In genomic region chr2:9424447-9425164, GRCh38 we compare ENCODE assay signal across 9 cellular contexts. TPM values are rescaled to one million over a fixed set of nuclear protein-coding genes. Genes with fewer than 3 reads are reported as not detected.
DNase-seq lines count a peak whose midpoint lies in the region; ATAC-seq and TF ChIP-seq lines count a peak whose summit lies in the region.
"Had no signal": no experiment of that assay in that cellular context is flagged by ENCODE, and none has a peak within 500 bp of the region (broad histone marks: within the 10 kb centered on the region; RNA-seq: fewer than 3 reads in every experiment).

No MANE protein-coding gene starts in this region.

- WGBS in prostate gland, result 59% methylated on average over 11 of the region's 11 CpGs

- DNase-seq in NCI-H345 (lab: John Stamatoyannopoulos, UW) (peak; percentile 84), epithelial cell of prostate (ENCODE audit: low read depth, low spot score) (no peak), prostate gland (ENCODE audit: low spot score) (no peak)
- DNase-seq: NCI-H2171 had no signal

- no peaks in the 10 kb centered on the region for H3F3A ChIP-seq in DOHH2 (ENCODE audit: control insufficient read depth, insufficient read depth)

- H4K20me1 ChIP-seq in DOHH2 (ENCODE audit: control insufficient read depth, insufficient read depth, low read depth, low read length), result peaks cover 7% of the 10 kb centered on the region; the same call in 1 of the 2 replicates

- no peak for TF ChIP-seq CTCF in DOHH2 (IDR thresholded peaks at IDR 0.05; ENCODE audit: low read depth, low read length, poor library complexity, severe bottlenecking)
- no peak for TF ChIP-seq CTCF in prostate gland (IDR thresholded peaks at IDR 0.05)

- TF ChIP-seq POLR2A in prostate gland (IDR thresholded peaks at IDR 0.05), result no peak

- peaks cover 35% of the 10 kb centered on the region for H3K4me1 ChIP-seq in DOHH2 (ENCODE audit: control insufficient read depth, low read length)
- H3K4me1 ChIP-seq in prostate gland (replicated peaks), result peaks cover 2% of the 10 kb centered on the region

- peaks cover 79% of the 10 kb centered on the region for H3K79me2 ChIP-seq in DOHH2 (ENCODE audit: control insufficient read depth, low read length)

- H3K36me3 ChIP-seq in DOHH2 (ENCODE audit: control insufficient read depth, low read length) (peaks cover 49% of the 10 kb centered on the region), prostate gland (no peaks in the 10 kb centered on the region)

- intact Hi-C loops in prostate gland (cut with DNase I), result no loop called here

- ATAC-seq in HG03354 (IDR thresholded peaks at IDR 0.05; ENCODE audit: poor library complexity, severe bottlenecking, unreplicated experiment), result no peak
- ATAC-seq in HG02981 (IDR thresholded peaks at IDR 0.05; ENCODE audit: unreplicated experiment), result no peak
- ATAC-seq in GM18519 (IDR thresholded peaks at IDR 0.05; ENCODE audit: low FRiP score, unreplicated experiment), result no peak
- no peak for ATAC-seq in HG02970 (IDR thresholded peaks at IDR 0.05; ENCODE audit: low FRiP score, unreplicated experiment)

- no peaks in the 10 kb centered on the region for H3K9me2 ChIP-seq in DOHH2 (replicated peaks; ENCODE audit: control insufficient read depth, low read length)

- H3K4me3 ChIP-seq in DOHH2 (ENCODE audit: low read length) (peak overlapping the region; percentile 85), prostate gland (peak overlapping the region; percentile 60 to 91)

- H3K27me3 ChIP-seq in DOHH2 (ENCODE audit: control insufficient read depth, low read length), result no peaks in the 10 kb centered on the region
- H3K27me3 ChIP-seq in prostate gland (replicated peaks; ENCODE audit: insufficient read depth), result no peaks in the 10 kb centered on the region

- H3K9me3 ChIP-seq in DOHH2 (ENCODE audit: control insufficient read depth, insufficient read depth, low read length) (no peaks in the 10 kb centered on the region), prostate gland (no peaks in the 10 kb centered on the region)

- peak overlapping the region; percentile 67 for H3K27ac ChIP-seq in DOHH2 (ENCODE audit: low read depth, low read length)
- H3K27ac ChIP-seq in epithelial cell of prostate, result peak overlapping the region; percentile 86
- H3K27ac ChIP-seq in prostate gland, result no peak overlapping the region

- H3K4me2 ChIP-seq in DOHH2 (ENCODE audit: low read length), result peak overlapping the region; percentile 83

RNA-seq across cellular contexts. Expression of gene CPSF3, which starts 1.2 kb away (rescaled TPM):
- 10 to 100 TPM; 24.8 to 50.8 TPM for total RNA-seq in prostate gland

RNA-seq across cellular contexts. Expression of gene ITGB1BP1, which starts 1.3 kb away (rescaled TPM):
- total RNA-seq in prostate gland, result 10 to 100 TPM; 26.9 to 36.8 TPM

RNA-seq across cellular contexts. Expression of gene IAH1, which starts 49.7 kb away (rescaled TPM):
- total RNA-seq in prostate gland, result 10 to 100 TPM; 48.1 to 61.3 TPM

Comparison
In these comparisons a context has a peak if more than half of its experiments do, and no peak if none do; other contexts are left out.
1. H3K27ac ChIP-seq: peak in DOHH2 (single experiment) and epithelial cell of prostate (single experiment); none in prostate gland (0 of 2).